In the genomic region with DNA sequence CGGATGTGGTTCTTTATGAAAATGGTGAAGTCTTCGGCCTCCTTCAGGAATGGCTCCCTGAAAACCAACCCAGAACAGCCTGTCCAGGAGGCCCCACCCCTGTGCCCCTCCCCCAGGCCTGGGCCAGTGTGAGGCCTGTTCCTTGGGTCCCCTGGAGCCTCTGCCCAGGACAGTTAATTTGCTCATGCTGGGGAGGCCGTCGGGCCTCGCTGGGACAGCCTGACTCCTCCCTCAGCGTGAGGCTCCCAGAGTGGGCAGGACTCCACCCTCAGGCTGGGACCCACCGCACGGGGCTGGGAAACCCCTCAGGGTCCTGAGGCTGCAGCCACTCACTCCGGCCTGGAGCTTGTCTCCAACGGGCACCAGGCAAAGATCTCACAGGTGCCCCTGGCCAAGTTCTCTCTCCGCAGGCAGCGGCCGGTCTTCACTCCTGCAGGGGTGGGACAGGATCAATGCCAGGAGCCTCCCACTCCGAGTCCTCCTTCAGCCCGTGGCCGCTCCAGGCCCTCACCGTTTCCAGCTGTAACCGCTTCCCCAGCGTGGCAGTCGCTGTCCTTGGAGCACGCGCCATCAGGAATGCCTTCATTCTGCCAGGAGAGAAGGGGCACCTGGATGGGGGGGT, we compare ENCODE assay signal across 19 cellular contexts. TPM values are rescaled to one million over a fixed set of nuclear protein-coding genes. Genes with fewer than 3 reads are reported as not detected.
"Had no signal": no experiment of that assay in that cellular context is flagged by ENCODE, and none has a peak within 500 bp of the region (broad histone marks: within the 10 kb centered on the region; RNA-seq: fewer than 3 reads in every experiment).

No MANE protein-coding gene starts in this region.

- H3K4me3 Mint-ChIP-seq: activated CD8-positive, alpha-beta T cell treated with anti-CD3 and anti-CD28 coated beads for 36 hours; activated naive CD8-positive, alpha-beta T cell; stimulated activated effector memory CD8-positive, alpha-beta T cell treated with anti-CD3 and anti-CD28 coated beads, Interleukin-12 subunit alpha, Interleukin-12 subunit beta, amount 100 ng/mL, for 72 hours; WTC11 had no signal

- H3K4me2 ChIP-seq: neural progenitor cell had no signal

- ATAC-seq: activated CD8-positive, alpha-beta T cell treated with anti-CD3 and anti-CD28 coated beads for 36 hours; body of pancreas; stimulated activated effector memory CD8-positive, alpha-beta T cell treated with anti-CD3 and anti-CD28 coated beads, Interleukin-12 subunit alpha, Interleukin-12 subunit beta, amount 100 ng/mL, for 72 hours; WTC11 had no signal

- H3K36me3 ChIP-seq: esophagus squamous epithelium, neural progenitor cell, tibial artery, uterus had no signal

- H3K4me3 ChIP-seq: body of pancreas, esophagus squamous epithelium, neural progenitor cell, tibial artery, uterus had no signal

- H3K9ac ChIP-seq: neural progenitor cell, parathyroid adenoma had no signal

- DNase-seq: activated CD4-positive, alpha-beta T cell treated with anti-CD3 and anti-CD28 coated beads for 48 hours; activated CD8-positive, alpha-beta T cell treated with anti-CD3 and anti-CD28 coated beads for 36 hours; activated effector memory CD4-positive, alpha-beta T cell treated with anti-CD3 and anti-CD28 coated beads, Interleukin-2, amount 50 U/mL, for 16 hours; activated T-cell treated with anti-CD3 and anti-CD28 coated beads, Interleukin-2, amount 50 U/mL, for 48 hours; amniotic stem cell; body of pancreas; caudate nucleus; esophagus squamous epithelium; hippocampal formation; kidney glomerular epithelial cell; tibial artery; uterus had no signal

- H3K27ac ChIP-seq: body of pancreas, esophagus squamous epithelium, neural progenitor cell, parathyroid adenoma, tibial artery, uterus had no signal

- H3K36me3 Mint-ChIP-seq: neural progenitor cell, WTC11 had no signal

- H2AFZ ChIP-seq: neural progenitor cell, parathyroid adenoma had no signal

- FAIRE-seq: colon, TTC549 had no signal

- H3K27ac Mint-ChIP-seq: activated CD8-positive, alpha-beta T cell treated with anti-CD3 and anti-CD28 coated beads for 36 hours; activated naive CD8-positive, alpha-beta T cell; stimulated activated effector memory CD8-positive, alpha-beta T cell treated with anti-CD3 and anti-CD28 coated beads, Interleukin-12 subunit alpha, Interleukin-12 subunit beta, amount 100 ng/mL, for 72 hours had no signal

- H3K27me3 Mint-ChIP-seq: activated CD8-positive, alpha-beta T cell treated with anti-CD3 and anti-CD28 coated beads for 36 hours; activated naive CD8-positive, alpha-beta T cell had no signal

- H3K9me3 Mint-ChIP-seq: activated CD8-positive, alpha-beta T cell treated with anti-CD3 and anti-CD28 coated beads for 36 hours; neural progenitor cell; stimulated activated effector memory CD8-positive, alpha-beta T cell treated with anti-CD3 and anti-CD28 coated beads, Interleukin-12 subunit alpha, Interleukin-12 subunit beta, amount 100 ng/mL, for 72 hours; WTC11 had no signal

- H3K9me3 ChIP-seq: body of pancreas, esophagus squamous epithelium, tibial artery, uterus had no signal

RNA-seq across cellular contexts. Expression of gene HASPIN, which starts 33.5 kb away (rescaled TPM):
- total RNA-seq: body of pancreas had no signal
